In the genomic region with DNA sequence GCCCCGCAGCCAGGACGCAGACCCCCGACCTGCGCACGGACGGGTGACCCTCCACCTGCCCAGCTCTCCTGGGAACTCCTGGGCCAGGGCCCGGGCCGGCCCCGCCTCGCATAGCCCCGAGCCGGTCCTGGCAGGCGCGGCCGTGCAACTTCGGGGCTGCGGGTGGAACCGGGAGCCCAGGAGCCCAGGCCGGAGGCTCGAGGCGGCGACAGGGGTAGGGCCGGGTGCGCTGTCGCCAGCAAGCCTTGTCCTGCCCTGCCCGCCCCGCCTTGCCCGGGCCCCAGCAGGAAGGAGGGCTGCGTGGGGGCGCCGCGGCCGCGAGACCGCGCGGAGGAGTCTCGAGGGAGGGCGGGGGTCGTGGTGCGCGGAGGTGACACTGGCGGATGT, we compare ENCODE assay signal across 9 cellular contexts. TPM values are rescaled to one million over a fixed set of nuclear protein-coding genes. Genes with fewer than 3 reads are reported as not detected.
DNase-seq lines count a peak whose midpoint lies in the region; ATAC-seq and TF ChIP-seq lines count a peak whose summit lies in the region.
"Had no signal": no experiment of that assay in that cellular context is flagged by ENCODE, and none has a peak within 500 bp of the region (broad histone marks: within the 10 kb centered on the region; RNA-seq: fewer than 3 reads in every experiment).

No MANE protein-coding gene starts in this region.

- no peaks in the 10 kb centered on the region for H3K4me1 Mint-ChIP-seq in Caco-2 (ENCODE audit: low read depth, unreplicated experiment)

- no peak overlapping the region for H3K27ac Mint-ChIP-seq in Caco-2 (ENCODE audit: unreplicated experiment)

- H3K27me3 ChIP-seq in Caco-2 (replicated peaks; ENCODE audit: control insufficient read depth, insufficient read depth, low read length), result no peaks in the 10 kb centered on the region
- no peaks in the 10 kb centered on the region for H3K27me3 ChIP-seq in ascending aorta
- H3K27me3 ChIP-seq in layer of hippocampus (ENCODE audit: control insufficient read depth, insufficient read depth, low read length), result no peaks in the 10 kb centered on the region
- H3K27me3 ChIP-seq in thyroid gland, result no peaks in the 10 kb centered on the region

- peaks cover 9% of the 10 kb centered on the region for H3K9me3 Mint-ChIP-seq in Caco-2 (ENCODE audit: unreplicated experiment)

- TF ChIP-seq POLR2A in thyroid gland (IDR thresholded peaks at IDR 0.05), result no peak

- H3K27ac ChIP-seq in ascending aorta (peak overlapping the region; percentile 68 to 74), layer of hippocampus (ENCODE audit: low read depth, low read length) (peak overlapping the region; percentile 94), thyroid gland (peak overlapping the region in 2 of 3 donors; percentile 51 to 71)

- intact Hi-C loops in Caco-2 (cut with micrococcal nuclease; ENCODE audit: unreplicated experiment) (no loop called here), ascending aorta (cut with DNase I) (loop anchor here (1.0 to 5.0 kb wide), 5 partner anchors 48 to 212 kb away; a partner anchor contains a TSS), thyroid gland (cut with DNase I) (no loop called here)

- no peaks in the 10 kb centered on the region for H3K9me3 ChIP-seq in Caco-2
- no peaks in the 10 kb centered on the region for H3K9me3 ChIP-seq in ascending aorta
- H3K9me3 ChIP-seq in thyroid gland, result no peaks in the 10 kb centered on the region

- peak overlapping the region; percentile 94 for H3K4me3 ChIP-seq in Caco-2 (ENCODE audit: low read depth, low read length)
- H3K4me3 ChIP-seq in ascending aorta, result peak overlapping the region; percentile 91 to 99
- peak overlapping the region; percentile 67 to 93 (median 83) for H3K4me3 ChIP-seq in thyroid gland (replicated peaks in 1 of 3)

- H3K4me1 ChIP-seq in Caco-2 (peaks cover 10% of the 10 kb centered on the region; the same call in 1 of the 2 replicates), ascending aorta (peaks cover 11 to 14% of the 10 kb centered on the region in 2 donors), thyroid gland (peaks cover 15 to 27% of the 10 kb centered on the region in 2 donors)

- BruUV-seq in Caco-2 (replicated peaks; lab: Mats Ljungman, UMichigan), result no TSS peak

- POLR2A ChIA-PET in Caco-2 (lab: Charles Lee), result no interaction called here

- CTCF ChIA-PET in Caco-2 (lab: Charles Lee), result no interaction called here

- ATAC-seq in HG03025 (IDR thresholded peaks at IDR 0.05; ENCODE audit: low FRiP score, unreplicated experiment), result peak; percentile 23
- no peak for ATAC-seq in HG03378 (IDR thresholded peaks at IDR 0.05; ENCODE audit: unreplicated experiment)

- TF ChIP-seq CTCF in Caco-2 (IDR thresholded peaks at IDR 0.05; ENCODE audit: insufficient read depth in 1 of 2, low read depth in 1 of 2, low read length in 1 of 2, severe bottlenecking in 1 of 2, unreplicated experiment in 1 of 2) (no peak), ascending aorta (IDR thresholded peaks at IDR 0.05) (no peak), thyroid gland (IDR thresholded peaks at IDR 0.05) (no peak)

- 0% methylated on average over 4 of the region's 43 CpGs; no CpG with 5 or more reads in 1 of the 2 donors for WGBS in thyroid gland, 2 donors

- peaks cover 5% of the 10 kb centered on the region for H3K27me3 Mint-ChIP-seq in Caco-2 (ENCODE audit: insufficient read depth, unreplicated experiment)

- H3K36me3 ChIP-seq in Caco-2 (ENCODE audit: control insufficient read depth, insufficient read depth, low read length) (no peaks in the 10 kb centered on the region), ascending aorta (peaks cover 0 to 25% of the 10 kb centered on the region in 2 donors), thyroid gland (no peaks in the 10 kb centered on the region)

- no peaks in the 10 kb centered on the region for H3K36me3 Mint-ChIP-seq in Caco-2 (ENCODE audit: insufficient read depth, unreplicated experiment)

- peak overlapping the region; percentile 64 for H3K4me3 Mint-ChIP-seq in Caco-2 (ENCODE audit: unreplicated experiment)

- DNase-seq in Caco-2, result no peak
- DNase-seq in ascending aorta (ENCODE audit: low spot score in 2 of 2), result no peak
- peak in 1 of 2 donors; percentile 29 for DNase-seq in thyroid gland
- no peak for DNase-seq in mucosa of gallbladder (ENCODE audit: low spot score)
- no peak for DNase-seq in stimulated activated CD4-positive, alpha-beta T cell treated with anti-CD3 and anti-CD28 coated beads, Interleukin-1b, Interleukin-23, amount 100 ng/mL, for 48 hours

RNA-seq across cellular contexts. Expression of a gene that starts 0.4 kb away (rescaled TPM):
- total RNA-seq in Caco-2 (2022) (8.8 and 12.3 TPM in 2 replicates), ascending aorta (26.9 TPM), thyroid gland (10 to 100 TPM; 23.2 to 97.8 (median 89.1) TPM), mucosa of gallbladder (19.6 TPM)
- total RNA-seq: HT1080 had no signal

RNA-seq across cellular contexts. Expression of a gene that starts 11.2 kb away (rescaled TPM):
- total RNA-seq in Caco-2 (2022) (0.86 and 1.2 TPM in 2 replicates), ascending aorta (18.9 TPM), thyroid gland (under 1 TPM in 3 of 4 donors, not detected in 1; 0.15 to 0.78 (median 0.27) TPM), mucosa of gallbladder (1.4 TPM)
- total RNA-seq: HT1080 had no signal
